ENCODE assay signal across 5 cellular contexts in genomic region chr2:218635719-218636118, GRCh38. TPM values are rescaled to one million over a fixed set of nuclear protein-coding genes. Genes with fewer than 3 reads are reported as not detected.
"Had no signal": no experiment of that assay in that cellular context is flagged by ENCODE, and none has a peak within 500 bp of the region (broad histone marks: within the 10 kb centered on the region; RNA-seq: fewer than 3 reads in every experiment).

No MANE protein-coding gene starts in this region.

- H3K4me3 ChIP-seq: GM23338 had no signal

- ATAC-seq: GM23338 had no signal

- H3K4me1 Mint-ChIP-seq: GM23338, H9 had no signal

- H3K4me2 ChIP-seq: GM23338 had no signal

- H3K27ac Mint-ChIP-seq: GM23338 had no signal

- DNase-seq: H9, HCEC 1CT, IMR-90 had no signal

- H3K9me3 Mint-ChIP-seq: GM23338, H9 had no signal

- H3K4me3 Mint-ChIP-seq: GM23338, H9 had no signal

RNA-seq across cellular contexts. Expression of gene PLCD4, which starts 28.0 kb away (rescaled TPM):
- total RNA-seq: HT-29 had no signal
